Comparison of ENCODE assay signal across 6 cellular contexts in the genomic region with DNA sequence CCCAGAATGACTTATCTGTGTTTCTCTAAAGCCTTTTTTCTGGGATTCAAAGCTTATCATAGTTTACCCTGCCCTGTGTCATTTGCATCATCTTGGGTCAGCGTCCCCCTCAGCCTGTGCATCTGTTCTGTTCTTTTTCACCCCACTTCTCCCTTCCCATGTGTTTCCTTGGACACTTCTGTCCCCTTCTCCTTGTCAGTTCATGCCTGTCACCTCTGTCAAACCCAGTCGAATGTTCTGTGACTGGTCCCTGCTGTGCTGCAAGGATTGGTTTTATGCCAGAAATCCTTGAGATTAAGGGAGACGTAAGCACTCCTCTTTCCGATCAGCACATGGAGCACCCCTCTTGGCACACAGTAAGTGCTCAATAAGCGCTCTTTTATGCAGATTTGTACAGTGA. TPM values are rescaled to one million over a fixed set of nuclear protein-coding genes. Genes with fewer than 3 reads are reported as not detected.
DNase-seq lines count a peak whose midpoint lies in the region; ATAC-seq, FAIRE-seq and TF ChIP-seq lines count a peak whose summit lies in the region.
"Not testable (repeated sequence)": the region's sequence is repeated elsewhere in the genome, so short reads cannot be mapped to it uniquely, and the experiment has no call there.

No MANE protein-coding gene starts in this region.

- TF ChIP-seq EP300 in K562 (IDR thresholded peaks at IDR 0.05; ENCODE audit: low read length), result not testable (repeated sequence)

- in situ Hi-C loops in IMR-90 (cut with MboI; ENCODE audit: low sequenced_read_pairs); K562 (cut with MboI): not testable (repeated sequence)

- not testable (repeated sequence) for H4K5ac ChIP-seq in IMR-90 (ENCODE audit: low read depth, low read length)

- H2BK5ac ChIP-seq in IMR-90 (ENCODE audit: low read depth, low read length, poor library complexity, severe bottlenecking), result peak overlapping the region; percentile 54

- not testable (repeated sequence) for H3K36me3 ChIP-seq in IMR-90 (ENCODE audit: control insufficient read depth, insufficient read depth, low read length); K562 (ENCODE audit: control insufficient read depth, insufficient read depth, low read length); lower lobe of right lung
- H3K36me3 ChIP-seq in heart right ventricle, result peaks cover 0 to 17% (median 0%) of the 10 kb centered on the region in 9 donors

- H3K14ac ChIP-seq in IMR-90 (replicated peaks; ENCODE audit: low read depth, low read length), result not testable (repeated sequence)

- not testable (repeated sequence) for H3K23ac ChIP-seq in IMR-90 (ENCODE audit: low read depth, low read length)

- not testable (repeated sequence) for DNase-seq in IMR-90; K562 (ENCODE audit: extremely low read depth in 1 of 4, low spot score in 3 of 4); Right ventricle myocardium superior; heart right ventricle; left ventricle myocardium superior; lower lobe of right lung

- CTCF ChIA-PET in IMR-90 (lab: Yijun Ruan, JAX); K562 (lab: Yijun Ruan, JAX; ENCODE audit: low intra/inter-chr PET ratio): not testable (repeated sequence)

- H4K8ac ChIP-seq in IMR-90 (ENCODE audit: low read depth in 2 of 2, low read length in 2 of 2), result not testable (repeated sequence)

- not testable (repeated sequence) for H3K18ac ChIP-seq in IMR-90 (ENCODE audit: low read depth, low read length)

- TF ChIP-seq POLR2A in IMR-90 (IDR thresholded peaks at IDR 0.05; ENCODE audit: low read depth, low read length); K562 (conservative IDR thresholded peaks at IDR 0.05): not testable (repeated sequence)

- not testable (repeated sequence) for H3K56ac ChIP-seq in IMR-90 (ENCODE audit: extremely low read depth, insufficient read depth, low read length)

- not testable (repeated sequence) for FAIRE-seq in K562 (lab: Jason Lieb, UNC)

- not testable (repeated sequence) for H2AFZ ChIP-seq in IMR-90 (replicated peaks; ENCODE audit: low read length, poor library complexity); K562 (ENCODE audit: low read depth, low read length)

- not testable (repeated sequence) for ATAC-seq in IMR-90 (ENCODE audit: low read depth)
- ATAC-seq in K562 (peak; percentile 80), Right ventricle myocardium superior (ENCODE audit: poor library complexity) (peak; percentile 70), heart right ventricle (peak in 6 of 8 donors; percentile 28 to 75 (median 62)), left ventricle myocardium superior (peak; percentile 69), lower lobe of right lung (peak; percentile 18 to 53)

- not testable (repeated sequence) for H3K27ac ChIP-seq in IMR-90 (ENCODE audit: insufficient read depth, low read length); K562 (ENCODE audit: extremely low read depth, low read depth, low read length); heart right ventricle; lower lobe of right lung

- not testable (repeated sequence) for BruUV-seq in IMR-90 (replicated peaks; lab: Mats Ljungman, UMichigan); K562 (replicated peaks; lab: Mats Ljungman, UMichigan)

- H2AK9ac ChIP-seq in IMR-90 (replicated peaks; ENCODE audit: low read depth, low read length, poor library complexity), result not testable (repeated sequence)

- H2BK20ac ChIP-seq in IMR-90 (ENCODE audit: low read depth, low read length), result not testable (repeated sequence)

- not testable (repeated sequence) for TF ChIP-seq RAD21 in IMR-90 (IDR thresholded peaks at IDR 0.05; ENCODE audit: low read length); K562 (CRISPR knock-in tag; conservative IDR thresholded peaks at IDR 0.05 in 1 of 2, IDR thresholded peaks at IDR 0.05 in 1 of 2)

- H2BK120ac ChIP-seq in IMR-90 (ENCODE audit: low read depth, low read length), result not testable (repeated sequence)

- H3K4me3 ChIP-seq in IMR-90 (ENCODE audit: insufficient read depth, low read depth, low read length); K562; heart right ventricle; lower lobe of right lung: not testable (repeated sequence)

- intact Hi-C loops in IMR-90 (cut with micrococcal nuclease); K562 (cut with micrococcal nuclease); Right ventricle myocardium superior (cut with DNase I); heart right ventricle (cut with DNase I); left ventricle myocardium superior (cut with micrococcal nuclease); lower lobe of right lung (cut with DNase I): not testable (repeated sequence)

- H3K4ac ChIP-seq in IMR-90 (ENCODE audit: low read depth, low read length), result not testable (repeated sequence)

- TF ChIP-seq CTCF in IMR-90 (conservative IDR thresholded peaks at IDR 0.05; ENCODE audit: low read depth, low read length); K562 (IDR thresholded peaks at IDR 0.05 in 2 of 3, conservative IDR thresholded peaks at IDR 0.05 in 1 of 3; ENCODE audit: insufficient read depth in 2 of 3, low read depth in 1 of 3, low read length in 3 of 3); heart right ventricle (IDR thresholded peaks at IDR 0.05); lower lobe of right lung (IDR thresholded peaks at IDR 0.05): not testable (repeated sequence)

- no CpG with 5 or more reads among the region's 5 CpGs for WGBS in IMR-90 (ENCODE audit: extremely low coverage in 2 of 2, insufficient read length in 1 of 2), 2 experiments
- no CpG with 5 or more reads among the region's 5 CpGs for WGBS in K562 (ENCODE audit: insufficient coverage, low coverage, missing lambda C conversion rate)
- WGBS in heart right ventricle, 2 donors, result 38 to 48% methylated on average over 3 of the region's 5 CpGs

- not testable (repeated sequence) for H3K9ac ChIP-seq in IMR-90 (ENCODE audit: low read depth, low read length); K562 (ENCODE audit: insufficient read depth in 1 of 2, low read depth in 2 of 2, low read length in 2 of 2)

- H4K91ac ChIP-seq in IMR-90 (ENCODE audit: insufficient read depth, low read depth, low read length), result not testable (repeated sequence)

- not testable (repeated sequence) for H3K9me1 ChIP-seq in IMR-90 (ENCODE audit: insufficient read depth, low read length); K562 (ENCODE audit: control insufficient read depth, insufficient read depth, low read length)

- H3K4me2 ChIP-seq in IMR-90 (ENCODE audit: low read depth, low read length), result peak overlapping the region; percentile 67
- H3K4me2 ChIP-seq in K562 (ENCODE audit: insufficient read depth, low read length), result not testable (repeated sequence)

- H3K4me1 ChIP-seq in IMR-90 (ENCODE audit: control insufficient read depth, insufficient read depth, low read length); K562 (replicated peaks in 1 of 2; ENCODE audit: control insufficient read depth in 2 of 2, insufficient read depth in 2 of 2, low read length in 2 of 2); heart right ventricle; lower lobe of right lung: not testable (repeated sequence)

- not testable (repeated sequence) for H3K27me3 ChIP-seq in IMR-90 (ENCODE audit: control insufficient read depth, insufficient read depth, low read length); K562 (ENCODE audit: control insufficient read depth in 2 of 2, insufficient read depth in 2 of 2, low read length in 2 of 2); heart right ventricle; lower lobe of right lung (ENCODE audit: low read depth)

- H2BK15ac ChIP-seq in IMR-90 (ENCODE audit: low read depth, low read length), result not testable (repeated sequence)

- not testable (repeated sequence) for H4K20me1 ChIP-seq in IMR-90 (ENCODE audit: insufficient read depth, low read length); K562 (replicated peaks; ENCODE audit: control insufficient read depth, insufficient read depth, low read length)

- not testable (repeated sequence) for H3K9me3 ChIP-seq in IMR-90 (ENCODE audit: control insufficient read depth, insufficient read depth, low read length); K562 (replicated peaks; ENCODE audit: control insufficient read depth, insufficient read depth, low read depth, low read length); heart right ventricle; lower lobe of right lung

- H3K79me2 ChIP-seq in K562 (ENCODE audit: control insufficient read depth, insufficient read depth, low read length), result not testable (repeated sequence)

- H3K79me1 ChIP-seq in IMR-90 (ENCODE audit: low read depth in 1 of 2, low read length in 2 of 2), result not testable (repeated sequence)

- POLR2A ChIA-PET in IMR-90 (lab: Charles Lee; ENCODE audit: unreplicated experiment); K562 (lab: Yijun Ruan, JAX): not testable (repeated sequence)

- H2AK5ac ChIP-seq in IMR-90 (ENCODE audit: low read depth, low read length), result not testable (repeated sequence)

- dilution Hi-C loops in IMR-90 (cut with HindIII; ENCODE audit: low sequenced_read_pairs, unreplicated experiment), result not testable (repeated sequence)

RNA-seq across cellular contexts. Expression of gene NOMO1, which starts 14.8 kb away (rescaled TPM):
- 74.4 and 118 TPM in 2 replicates for total RNA-seq in IMR-90 (2012; rRNA removed)
- polyA plus RNA-seq in IMR-90 (2012; rRNA removed), result 95.1 and 99.2 TPM in 2 replicates
- polyA plus RNA-seq in IMR-90 (2012; cell fraction: cytosol; rRNA removed), result 64.8 and 138 TPM in 2 replicates
- polyA plus RNA-seq in IMR-90 (2012; cell fraction: nucleus; rRNA removed; ENCODE audit: low replicate concordance), result 108 and 109 TPM in 2 replicates
- total RNA-seq in K562 (2011; cell fraction: chromatin; rRNA removed; ENCODE audit: low replicate concordance), result 81.8 and 143 TPM in 2 replicates
- 144 and 152 TPM in 2 replicates for total RNA-seq in K562 (2011; cell fraction: nucleolus; rRNA removed)
- 113 and 127 TPM in 2 replicates for total RNA-seq in K562 (2011; cell fraction: nucleoplasm; rRNA removed)
- total RNA-seq in K562 (2014; rRNA removed), result 30.3 and 49.3 TPM in 2 replicates
- 39.0 and 42.1 TPM in 2 replicates for total RNA-seq in K562 (2014; rRNA removed; fragmentation: Illumina TruSeq; extraction: Trizol)
- 51.4 and 51.7 TPM in 2 replicates for total RNA-seq in K562 (2015; rRNA removed; fragmentation: Illumina TruSeq; extraction: Trizol)
- total RNA-seq in K562 (2021), result 74.2 and 76.9 TPM in 2 replicates
- polyA plus RNA-seq in K562 (2011; rRNA removed), result 34.6 and 38.7 TPM in 2 replicates
- 31.0 and 42.1 TPM in 2 replicates for polyA plus RNA-seq in K562 (2011; cell fraction: cytosol; rRNA removed)
- 52.4 and 56.6 TPM in 2 replicates for polyA plus RNA-seq in K562 (2011; cell fraction: nucleus; rRNA removed)
- polyA plus RNA-seq in K562 (2012), result 53.8 and 76.0 TPM in 2 replicates
- polyA plus RNA-seq in K562 (2014; fragmentation: Illumina TruSeq; extraction: Trizol), result 90.1 and 106 TPM in 2 replicates
- 10 to 100 TPM; 13.3 to 21.7 TPM for polyA plus RNA-seq in K562 (2014; fragmentation: Nextera tagmentation; extraction: Ambion mirVana)
- 27.2 and 36.5 TPM in 2 replicates for polyA plus RNA-seq in K562 (2014; rRNA removed)
- polyA minus RNA-seq in K562 (2011; rRNA and poly(A)+ RNA removed), result 52.7 and 76.2 TPM in 2 replicates
- 86.1 and 86.6 TPM in 2 replicates for polyA minus RNA-seq in K562 (2011; cell fraction: cytosol; rRNA and poly(A)+ RNA removed)
- 15.9 and 37.3 TPM in 2 replicates for polyA minus RNA-seq in K562 (2011; cell fraction: nucleus; rRNA and poly(A)+ RNA removed)
- total RNA-seq in Right ventricle myocardium superior, result 130 TPM
- 100 to 1,000 TPM in 8 of 10 donors, 10 to 100 TPM in 2; 98.4 to 156 (median 123) TPM for total RNA-seq in heart right ventricle
- 10 to 100 TPM; 21.4 to 54.2 TPM for polyA plus RNA-seq in heart right ventricle
- total RNA-seq in left ventricle myocardium superior, result 129 TPM
- 57.7 TPM for total RNA-seq in lower lobe of right lung
